Comparison of ENCODE assay signal across 23 cellular contexts in genomic region chr4:17647927-17648326, GRCh38. TPM values are rescaled to one million over a fixed set of nuclear protein-coding genes. Genes with fewer than 3 reads are reported as not detected.
A peak's percentile ranks its signal among the peaks of the same experiment; 100 is the strongest.
DNase-seq lines count a peak whose midpoint lies in the region; ATAC-seq, FAIRE-seq and TF ChIP-seq lines count a peak whose summit lies in the region.
"Had no signal": no experiment of that assay in that cellular context is flagged by ENCODE, and none has a peak within 500 bp of the region (broad histone marks: within the 10 kb centered on the region; RNA-seq: fewer than 3 reads in every experiment).

No MANE protein-coding gene starts in this region.

- CTCF ChIA-PET in A549 (lab: Yijun Ruan, JAX): no interaction called here

- H3K4me3 ChIP-seq in A549 (no peak overlapping the region), GM23338 (no peak overlapping the region), fibroblast of pulmonary artery (replicated peaks; ENCODE audit: low read depth, low read length) (no peak overlapping the region)
- H3K4me3 ChIP-seq: left ventricle myocardium inferior, right lobe of liver had no signal

- ATAC-seq in A549: peak; percentile 63 to 76; a peak in 5 of 6 replicates
- peak; percentile 66 for ATAC-seq in GM23338
- ATAC-seq: activated CD8-positive, alpha-beta T cell treated with anti-CD3 and anti-CD28 coated beads for 36 hours had no signal

- POLR2A ChIA-PET in A549 (lab: Yijun Ruan, JAX): no interaction called here

- H3K79me2 ChIP-seq in GM23338 (replicated peaks; ENCODE audit: insufficient read depth): no peaks in the 10 kb centered on the region

- no peak overlapping the region for H3K27ac Mint-ChIP-seq in GM23338
- H3K27ac Mint-ChIP-seq: activated CD8-positive, alpha-beta T cell treated with anti-CD3 and anti-CD28 coated beads for 36 hours; activated naive CD4-positive, alpha-beta T cell treated with anti-CD3 and anti-CD28 coated beads, Interleukin-2, amount 50 U/mL, for 24 hours; activated T-cell treated with anti-CD3 and anti-CD28 coated beads, Interleukin-2, amount 50 U/mL, for 24 hours; CD4-positive, alpha-beta memory T cell; T-helper 1 cell treated with Interleukin-12 subunit alpha and Interleukin-12 subunit beta and Interleukin-4 antibody, amounts not matched to agents 30 μg/mL and 1 μg/mL, for 36 hours had no signal

- peaks cover 7% of the 10 kb centered on the region; the same call in 2 of the 3 replicates for H3K36me3 Mint-ChIP-seq in GM23338 (ENCODE audit: low read depth)
- H3K36me3 Mint-ChIP-seq: activated naive CD4-positive, alpha-beta T cell treated with anti-CD3 and anti-CD28 coated beads, Interleukin-2, amount 50 U/mL, for 24 hours; CD4-positive, alpha-beta memory T cell had no signal

- 41% methylated on average over 5 of the region's 5 CpGs for WGBS in A549 (ENCODE audit: missing lambda C conversion rate)

- H3K4me1 ChIP-seq in A549 (no peaks in the 10 kb centered on the region), GM23338 (ENCODE audit: insufficient read depth) (no peaks in the 10 kb centered on the region)
- H3K4me1 ChIP-seq: left ventricle myocardium inferior, right lobe of liver had no signal

- H3K27me3 Mint-ChIP-seq in GM23338 (ENCODE audit: insufficient read depth, low read depth, poor library complexity): peaks cover 7% of the 10 kb centered on the region
- H3K27me3 Mint-ChIP-seq: activated naive CD4-positive, alpha-beta T cell treated with anti-CD3 and anti-CD28 coated beads, Interleukin-2, amount 50 U/mL, for 24 hours had no signal

- H3K4me2 ChIP-seq in A549 (no peak overlapping the region), GM23338 (no peak overlapping the region)

- H3K36me3 ChIP-seq in GM23338 (ENCODE audit: insufficient read depth): no peaks in the 10 kb centered on the region
- H3K36me3 ChIP-seq: left ventricle myocardium inferior, right lobe of liver, WERI-Rb-1 had no signal

- in situ Hi-C loops in SK-MEL-5 (cut with HindIII; ENCODE audit: low pct_unique_long_range_greater_than_20kb, low sequenced_read_pairs): no loop called here

- DNase-seq in A549 (ENCODE audit: low read depth in 1 of 2, low spot score in 1 of 2): peak in 1 of 2 experiments; percentile 11
- DNase-seq in GM23338 (ENCODE audit: low spot score): peak; percentile 30
- peak; percentile 30 for DNase-seq in SK-MEL-5 (ENCODE audit: low read depth, low spot score)
- no peak for DNase-seq in fibroblast of pulmonary artery (ENCODE audit: low read depth)
- no peak for DNase-seq in SK-N-DZ (ENCODE audit: low spot score)
- no peak for DNase-seq in NCI-H1092 treated with DMSO at 0.1 percent for 48 hours (lab: John Stamatoyannopoulos, UW)
- DNase-seq in NCI-H1105 (lab: John Stamatoyannopoulos, UW): no peak
- DNase-seq in amniotic stem cell (lab: John Stamatoyannopoulos, UW): no peak
- DNase-seq: ACHN; activated CD8-positive, alpha-beta T cell treated with anti-CD3 and anti-CD28 coated beads for 36 hours; activated T-cell treated with anti-CD3 and anti-CD28 coated beads, Interleukin-2, amount 50 U/mL, for 24 hours; CD4-positive, alpha-beta memory T cell; EL; left ventricle myocardium inferior; NCI-H146; occipital lobe; right lobe of liver; stimulated activated naive CD4-positive, alpha-beta T cell; trophoblast cell; WERI-Rb-1 had no signal

- H3K27ac ChIP-seq in A549 (no peak overlapping the region), GM23338 (ENCODE audit: low read depth) (no peak overlapping the region)
- H3K27ac ChIP-seq: epithelial cell of prostate, left ventricle myocardium inferior, right lobe of liver, WERI-Rb-1 had no signal

- TF ChIP-seq CTCF in A549 (IDR thresholded peaks at IDR 0.05): no peak
- peak; percentile 43 to 53 for TF ChIP-seq CTCF in GM23338 (conservative IDR thresholded peaks at IDR 0.05; ENCODE audit: low read depth in 2 of 2)
- TF ChIP-seq CTCF in fibroblast of pulmonary artery (IDR thresholded peaks at IDR 0.05; ENCODE audit: low read length, missing control alignments): peak; percentile 2

- peaks cover under 1% of the 10 kb centered on the region; the same call in 1 of the 2 replicates for H3K27me3 ChIP-seq in GM23338 (ENCODE audit: insufficient read depth)
- H3K27me3 ChIP-seq: right lobe of liver had no signal

- no peaks in the 10 kb centered on the region for H4K20me1 ChIP-seq in GM23338 (replicated peaks; ENCODE audit: insufficient read depth)

- H3K4me1 Mint-ChIP-seq in GM23338: no peaks in the 10 kb centered on the region

- H3K9me3 Mint-ChIP-seq in GM23338: peaks cover 22% of the 10 kb centered on the region; the same call in 1 of the 3 replicates
- H3K9me3 Mint-ChIP-seq: activated CD8-positive, alpha-beta T cell treated with anti-CD3 and anti-CD28 coated beads for 36 hours; activated naive CD4-positive, alpha-beta T cell treated with anti-CD3 and anti-CD28 coated beads, Interleukin-2, amount 50 U/mL, for 24 hours; activated T-cell treated with anti-CD3 and anti-CD28 coated beads, Interleukin-2, amount 50 U/mL, for 24 hours had no signal

- TF ChIP-seq POLR2A in A549 (IDR thresholded peaks at IDR 0.05; ENCODE audit: low read length): no peak

- no peak for TF ChIP-seq EP300 in A549 (IDR thresholded peaks at IDR 0.05)

- no peaks in the 10 kb centered on the region for H3K9me2 ChIP-seq in GM23338 (ENCODE audit: insufficient read depth)

- no peak overlapping the region for H2AFZ ChIP-seq in GM23338

- no peak for TF ChIP-seq RAD21 in A549 (conservative IDR thresholded peaks at IDR 0.05 in 1 of 2, IDR thresholded peaks at IDR 0.05 in 1 of 2)

- no peak for FAIRE-seq in A549 (lab: Jason Lieb, UNC)

- H3K4me3 Mint-ChIP-seq in GM23338: no peak overlapping the region
- H3K4me3 Mint-ChIP-seq: activated CD8-positive, alpha-beta T cell treated with anti-CD3 and anti-CD28 coated beads for 36 hours; activated naive CD4-positive, alpha-beta T cell treated with anti-CD3 and anti-CD28 coated beads, Interleukin-2, amount 50 U/mL, for 24 hours; activated T-cell treated with anti-CD3 and anti-CD28 coated beads, Interleukin-2, amount 50 U/mL, for 24 hours; CD4-positive, alpha-beta memory T cell; T-helper 1 cell treated with Interleukin-12 subunit alpha and Interleukin-12 subunit beta and Interleukin-4 antibody, amounts not matched to agents 30 μg/mL and 1 μg/mL, for 36 hours had no signal

- no peaks in the 10 kb centered on the region for H3F3A ChIP-seq in GM23338 (replicated peaks; ENCODE audit: low read depth)

- H3K9me3 ChIP-seq in A549: no peaks in the 10 kb centered on the region
- H3K9me3 ChIP-seq: left ventricle myocardium inferior, right lobe of liver had no signal

TF ChIP-seq in A549, 52 proteins besides CTCF, POLR2A, EP300 and RAD21:
- peak; percentile 18 for TF ChIP-seq ZFP36 (IDR thresholded peaks at IDR 0.05; ENCODE audit: borderline replicate concordance, partially characterized antibody)
- no peak for TF ChIP-seq HEYL (CRISPR knock-in tag; IDR thresholded peaks at IDR 0.05)

TF ChIP-seq in GM23338, 12 proteins besides CTCF, POLR2A, EP300 and RAD21:
- TF ChIP-seq EZH2 (IDR thresholded peaks at IDR 0.05; ENCODE audit: low read depth, unreplicated experiment) (no peak), NANOG (IDR thresholded peaks at IDR 0.05; ENCODE audit: borderline replicate concordance) (no peak), JUNB (IDR thresholded peaks at IDR 0.05; ENCODE audit: unreplicated experiment) (no peak), EZH2phosphoT487 (IDR thresholded peaks at IDR 0.05; ENCODE audit: unreplicated experiment) (no peak), ZNF331 (CRISPR knock-in tag; IDR thresholded peaks at IDR 0.05; ENCODE audit: low read depth) (no peak), CREB1 (CRISPR knock-in tag; IDR thresholded peaks at IDR 0.05; ENCODE audit: low read depth) (no peak)

RNA-seq across cellular contexts. Expression of gene MED28, which starts 33.5 kb away (rescaled TPM):
- 13.0 and 15.5 TPM in 2 replicates for polyA plus RNA-seq in A549 (2011; rRNA removed)
- 3.0 and 3.7 TPM in 2 replicates for polyA plus RNA-seq in A549 (2012; cell fraction: cytosol; rRNA removed)
- 1.8 and 6.8 TPM in 2 replicates for polyA plus RNA-seq in A549 (2012; cell fraction: nucleus; rRNA removed)
- polyA plus RNA-seq in A549 (2017; fragmentation: RNase III; extraction: RNeasy Plus Mini Kit Qiagen cat#74134 plus additional on column Dnase treatment): 27.7 to 30.8 TPM (median 28.4 TPM) in 3 replicates
- 5.9 and 6.7 TPM in 2 replicates for polyA minus RNA-seq in A549 (2011; rRNA and poly(A)+ RNA removed)
- 24.0 and 25.8 TPM in 2 replicates for total RNA-seq in GM23338 (2014; rRNA removed; shearing (Covaris generic))
- 51.9 and 60.9 TPM in 2 replicates for polyA plus RNA-seq in GM23338 (2016; fragmentation: Nextera tagmentation; extraction: Ambion mirVana)
- total RNA-seq in SK-MEL-5 (2014; rRNA removed; shearing (Covaris generic)): 11.8 and 15.5 TPM in 2 replicates
- polyA plus RNA-seq in SK-MEL-5 (2015; cell fraction: cytosol; rRNA removed): 7.9 and 8.1 TPM in 2 replicates
- 22.5 and 24.9 TPM in 2 replicates for polyA plus RNA-seq in SK-MEL-5 (2015; cell fraction: nucleus; rRNA removed)
- 15.3 and 15.8 TPM in 2 replicates for polyA plus RNA-seq in SK-N-DZ (2014; cell fraction: cytosol; rRNA removed)
- 16.8 and 26.4 TPM in 2 replicates for polyA plus RNA-seq in SK-N-DZ (2014; cell fraction: nucleus; rRNA removed)

Comparison
In these comparisons a context has a peak if more than half of its experiments do, and no peak if none do; other contexts are left out.
1. DNase-seq: peak in GM23338 (single experiment) and SK-MEL-5 (single experiment); none in fibroblast of pulmonary artery (single experiment), SK-N-DZ (single experiment), NCI-H1092 treated with DMSO at 0.1 percent for 48 hours (single experiment), NCI-H1105 (single experiment) and amniotic stem cell (single experiment).